In genomic region chr16:50390914-50391700, GRCh38 we compare ENCODE assay signal across 22 cellular contexts. TPM values are rescaled to one million over a fixed set of nuclear protein-coding genes. Genes with fewer than 3 reads are reported as not detected.
DNase-seq lines count a peak whose midpoint lies in the region; ATAC-seq, FAIRE-seq and TF ChIP-seq lines count a peak whose summit lies in the region.
"Had no signal": no experiment of that assay in that cellular context is flagged by ENCODE, and none has a peak within 500 bp of the region (broad histone marks: within the 10 kb centered on the region; RNA-seq: fewer than 3 reads in every experiment).

No MANE protein-coding gene starts in this region.

- H3K4me2 ChIP-seq in astrocyte (ENCODE audit: low read length) (no peak overlapping the region), mesendoderm (ENCODE audit: low read length) (no peak overlapping the region)

- H2AFZ ChIP-seq in astrocyte (ENCODE audit: low read depth, low read length), result no peak overlapping the region

- intact Hi-C loops in A673 (cut with micrococcal nuclease; ENCODE audit: unreplicated experiment), result no loop called here

- H3K9me3 ChIP-seq in astrocyte (ENCODE audit: insufficient read depth, low read depth, low read length) (no peaks in the 10 kb centered on the region), A673 (ENCODE audit: low read depth, low read length, poor library complexity, severe bottlenecking) (no peaks in the 10 kb centered on the region)
- H3K9me3 ChIP-seq: heart left ventricle, SJCRH30, tibial nerve had no signal

- TF ChIP-seq CTCF in astrocyte (IDR thresholded peaks at IDR 0.05; ENCODE audit: insufficient read depth, low read depth, low read length) (no peak), A673 (conservative IDR thresholded peaks at IDR 0.05; ENCODE audit: low read depth, low read length) (no peak)

- POLR2A ChIA-PET in A673 (lab: Charles Lee; ENCODE audit: low non-redundant PET), result interaction anchor here (0.5 kb wide), 1 partner anchor 1338 kb away, joined by 3 read pairs; no protein-coding TSS in a partner anchor

- H3K27me3 ChIP-seq in astrocyte (ENCODE audit: insufficient read depth, low read length), result peaks cover 9% of the 10 kb centered on the region
- H3K27me3 ChIP-seq in mesendoderm (ENCODE audit: insufficient read depth, low read length, poor library complexity), result no peaks in the 10 kb centered on the region
- no peaks in the 10 kb centered on the region for H3K27me3 ChIP-seq in A673 (replicated peaks; ENCODE audit: insufficient read depth, low read depth, low read length, poor library complexity)
- H3K27me3 ChIP-seq: SJCRH30, tibial nerve had no signal

- no peak overlapping the region for H2AK5ac ChIP-seq in mesendoderm (ENCODE audit: low read length)

- no peaks in the 10 kb centered on the region for H3K4me1 Mint-ChIP-seq in astrocyte (ENCODE audit: low read depth, unreplicated experiment)
- peaks cover 5% of the 10 kb centered on the region for H3K4me1 Mint-ChIP-seq in stimulated activated effector memory CD8-positive, alpha-beta T cell treated with anti-CD3 and anti-CD28 coated beads, Interleukin-12 subunit alpha, Interleukin-12 subunit beta, amount 100 ng/mL, for 72 hours

- no peaks in the 10 kb centered on the region for H3K9me3 Mint-ChIP-seq in astrocyte (ENCODE audit: unreplicated experiment)
- H3K9me3 Mint-ChIP-seq in stimulated activated effector memory CD8-positive, alpha-beta T cell treated with anti-CD3 and anti-CD28 coated beads, Interleukin-12 subunit alpha, Interleukin-12 subunit beta, amount 100 ng/mL, for 72 hours, result no peaks in the 10 kb centered on the region

- CTCF ChIA-PET in A673 (lab: Charles Lee), result no interaction called here

- H3K4ac ChIP-seq in mesendoderm (ENCODE audit: low read depth, low read length), result no peak overlapping the region

- H3K9ac ChIP-seq in astrocyte (ENCODE audit: low read length) (no peak overlapping the region), mesendoderm (ENCODE audit: low read length) (no peak overlapping the region)

- WGBS in mesendoderm (ENCODE audit: extremely low coverage, insufficient coverage, low lambda C conversion rate), result no CpG with 5 or more reads among the region's 30 CpGs

- H3K56ac ChIP-seq in mesendoderm (ENCODE audit: low read length), result peak overlapping the region; percentile 54

- no peak overlapping the region for H3K4me3 Mint-ChIP-seq in astrocyte (ENCODE audit: unreplicated experiment)
- no peak overlapping the region for H3K4me3 Mint-ChIP-seq in stimulated activated effector memory CD8-positive, alpha-beta T cell treated with anti-CD3 and anti-CD28 coated beads, Interleukin-12 subunit alpha, Interleukin-12 subunit beta, amount 100 ng/mL, for 72 hours

- H4K8ac ChIP-seq in mesendoderm (ENCODE audit: low read depth, low read length), result no peak overlapping the region

- H3K79me1 ChIP-seq in mesendoderm (ENCODE audit: low read length), result no peaks in the 10 kb centered on the region

- H3K23ac ChIP-seq in mesendoderm (ENCODE audit: low read length), result no peak overlapping the region

- DNase-seq in NCI-H82 (lab: John Stamatoyannopoulos, UW), result peak; percentile 42
- no peak for DNase-seq in NCI-H82 treated with DMSO at 0.1 percent for 48 hours (lab: John Stamatoyannopoulos, UW; ENCODE audit: unreplicated experiment)
- no peak for DNase-seq in astrocyte (ENCODE audit: low read depth)
- no peak for DNase-seq in mesendoderm
- DNase-seq in stimulated activated effector memory CD8-positive, alpha-beta T cell treated with anti-CD3 and anti-CD28 coated beads, Interleukin-12 subunit alpha, Interleukin-12 subunit beta, amount 100 ng/mL, for 72 hours (ENCODE audit: low spot score in 2 of 2), result no peak
- DNase-seq in A673 (ENCODE audit: low spot score), result no peak
- DNase-seq in DMS114 treated with DMSO at 0.1 percent for 48 hours (lab: John Stamatoyannopoulos, UW; ENCODE audit: unreplicated experiment), result no peak
- DNase-seq: activated T-cell treated with anti-CD3 and anti-CD28 coated beads, Interleukin-2, amount 50 U/mL, for 1 hour; effector CD4-positive, alpha-beta T cell; heart left ventricle; IMR-90; NCI-H1694 treated with DMSO at 0.1 percent for 48 hours; NCI-H526 treated with DMSO at 0.1 percent for 48 hours; SJCRH30; small intestine; stimulated activated CD4-positive, alpha-beta T cell treated with anti-CD3 and anti-CD28 coated beads, Interleukin-1b, Interleukin-23, amount 100 ng/mL, for 48 hours; T-helper 2 cell had no signal

- no peak overlapping the region for H2BK120ac ChIP-seq in mesendoderm (ENCODE audit: low read depth, low read length)

- no peak overlapping the region for H3K18ac ChIP-seq in mesendoderm (ENCODE audit: low read length)

- H3K79me2 ChIP-seq in astrocyte (ENCODE audit: insufficient read depth, low read length), result no peaks in the 10 kb centered on the region
- no peaks in the 10 kb centered on the region for H3K79me2 ChIP-seq in mesendoderm (ENCODE audit: control insufficient read depth, insufficient read depth, low read length)

- FAIRE-seq in astrocyte (lab: Jason Lieb, UNC), result no peak
- FAIRE-seq: A204.1, G401.6, small intestine had no signal

- H2BK15ac ChIP-seq in mesendoderm (replicated peaks; ENCODE audit: low read depth), result no peak overlapping the region

- H3K27ac Mint-ChIP-seq in astrocyte (ENCODE audit: unreplicated experiment), result peak overlapping the region; percentile 47
- H3K27ac Mint-ChIP-seq in stimulated activated effector memory CD8-positive, alpha-beta T cell treated with anti-CD3 and anti-CD28 coated beads, Interleukin-12 subunit alpha, Interleukin-12 subunit beta, amount 100 ng/mL, for 72 hours, result peak overlapping the region; percentile 74

- no peak overlapping the region for H4K5ac ChIP-seq in mesendoderm (ENCODE audit: low read length)

- no peaks in the 10 kb centered on the region for H3K4me1 ChIP-seq in astrocyte (ENCODE audit: insufficient read depth, low read length)
- H3K4me1 ChIP-seq in mesendoderm (ENCODE audit: control insufficient read depth, low read depth, low read length), result no peaks in the 10 kb centered on the region
- peaks cover under 1% of the 10 kb centered on the region for H3K4me1 ChIP-seq in A673 (ENCODE audit: insufficient read depth, low read length, poor library complexity, severe bottlenecking)
- H3K4me1 ChIP-seq: heart left ventricle, SJCRH30, tibial nerve had no signal

- H3K27ac ChIP-seq in astrocyte (ENCODE audit: low read depth, low read length) (no peak overlapping the region), mesendoderm (ENCODE audit: low read depth, low read length) (no peak overlapping the region), A673 (ENCODE audit: low read depth, low read length, poor library complexity, severe bottlenecking) (no peak overlapping the region)
- H3K27ac ChIP-seq: epithelial cell of prostate, heart left ventricle, SJCRH30, tibial nerve had no signal

- H3K4me3 ChIP-seq in astrocyte (ENCODE audit: insufficient read depth, low read depth, low read length) (no peak overlapping the region), mesendoderm (ENCODE audit: low read length) (no peak overlapping the region), A673 (ENCODE audit: low read depth, low read length, poor library complexity, severe bottlenecking) (no peak overlapping the region)
- H3K4me3 ChIP-seq: heart left ventricle, SJCRH30, tibial nerve had no signal

- no peak overlapping the region for H2BK5ac ChIP-seq in mesendoderm (ENCODE audit: low read length)

- no peaks in the 10 kb centered on the region for H4K20me1 ChIP-seq in astrocyte (ENCODE audit: insufficient read depth, low read length)

- H3K36me3 Mint-ChIP-seq in astrocyte (ENCODE audit: low read depth, unreplicated experiment), result no peaks in the 10 kb centered on the region
- H3K36me3 Mint-ChIP-seq in stimulated activated effector memory CD8-positive, alpha-beta T cell treated with anti-CD3 and anti-CD28 coated beads, Interleukin-12 subunit alpha, Interleukin-12 subunit beta, amount 100 ng/mL, for 72 hours, result no peaks in the 10 kb centered on the region

- BruUV-seq in A673 (replicated peaks; lab: Mats Ljungman, UMichigan), result no TSS peak

- H3K27me3 Mint-ChIP-seq in astrocyte (ENCODE audit: low read depth, unreplicated experiment), result peaks cover 47% of the 10 kb centered on the region

- ATAC-seq in stimulated activated effector memory CD8-positive, alpha-beta T cell treated with anti-CD3 and anti-CD28 coated beads, Interleukin-12 subunit alpha, Interleukin-12 subunit beta, amount 100 ng/mL, for 72 hours, result no peak
- no peak for ATAC-seq in HG03159 (IDR thresholded peaks at IDR 0.05; ENCODE audit: unreplicated experiment)
- ATAC-seq: heart left ventricle had no signal

- H3K36me3 ChIP-seq in astrocyte (ENCODE audit: insufficient read depth, low read length), result no peaks in the 10 kb centered on the region
- no peaks in the 10 kb centered on the region for H3K36me3 ChIP-seq in mesendoderm (ENCODE audit: control insufficient read depth, insufficient read depth, low read length)
- no peaks in the 10 kb centered on the region for H3K36me3 ChIP-seq in A673 (ENCODE audit: insufficient read depth, low read length, poor library complexity, severe bottlenecking)
- H3K36me3 ChIP-seq: heart left ventricle, SJCRH30, tibial nerve had no signal

RNA-seq across cellular contexts. Expression of gene BRD7, which starts 22.3 kb away (rescaled TPM):
- total RNA-seq in astrocyte (54.8 and 58.5 TPM in 2 replicates), A673 (2021) (93.0 and 95.3 TPM in 2 replicates)
- 134 TPM for polyA plus RNA-seq in mesendoderm (2013, experiment 1 of 2)
- 139 TPM for polyA plus RNA-seq in mesendoderm (2013, experiment 2 of 2)
